Comparison of ENCODE assay signal across 8 cellular contexts in genomic region chr4:54231419-54232150, GRCh38. TPM values are rescaled to one million over a fixed set of nuclear protein-coding genes. Genes with fewer than 3 reads are reported as not detected.
DNase-seq lines count a peak whose midpoint lies in the region; ATAC-seq and TF ChIP-seq lines count a peak whose summit lies in the region.

No MANE protein-coding gene starts in this region.

- no peak for TF ChIP-seq CTCF in chondrocyte (IDR thresholded peaks at IDR 0.05)
- no peak for TF ChIP-seq CTCF in right lobe of liver (IDR thresholded peaks at IDR 0.05)

- peaks cover 0 to 51% (median 16%) of the 10 kb centered on the region in 4 donors for H3K4me1 ChIP-seq in right lobe of liver
- H3K4me1 ChIP-seq in subcutaneous abdominal adipose tissue (ENCODE audit: control insufficient read depth in 5 of 5, insufficient read depth in 5 of 5, low read length in 5 of 5) = peaks cover 1 to 64% (median 61%) of the 10 kb centered on the region in 5 donors

- 10% methylated on average over 2 of the region's 47 CpGs for WGBS in right lobe of liver (ENCODE audit: insufficient coverage, low coverage, low lambda C conversion rate, missing lambda C conversion rate)

- TF ChIP-seq POLR2A in right lobe of liver (IDR thresholded peaks at IDR 0.05) = no peak

- H3K36me3 ChIP-seq in right lobe of liver (no peaks in the 10 kb centered on the region), subcutaneous abdominal adipose tissue (ENCODE audit: control insufficient read depth in 5 of 5, insufficient read depth in 5 of 5, low read length in 5 of 5) (no peaks in the 10 kb centered on the region)

- peak; percentile 3 for DNase-seq in NCI-H345 (lab: John Stamatoyannopoulos, UW)
- no peak for DNase-seq in NCI-H345 treated with DMSO at 0.1 percent for 48 hours (lab: John Stamatoyannopoulos, UW; ENCODE audit: unreplicated experiment)
- DNase-seq in chondrocyte (ENCODE audit: low spot score) = peak; percentile 95
- DNase-seq in right lobe of liver = peak; percentile 42 to 60 (median 50)
- DNase-seq in kidney glomerular epithelial cell (lab: John Stamatoyannopoulos, UW) = no peak

- no peaks in the 10 kb centered on the region for H3K27me3 Mint-ChIP-seq in chondrocyte (ENCODE audit: low read depth)

- H3K27ac Mint-ChIP-seq in chondrocyte (ENCODE audit: unreplicated experiment) = peak overlapping the region; percentile 86

- H3K9ac ChIP-seq in subcutaneous abdominal adipose tissue (ENCODE audit: low read length in 5 of 5) = peak overlapping the region in 2 of 5 donors; percentile 4 to 14

- H3K4me1 Mint-ChIP-seq in chondrocyte (ENCODE audit: low read depth) = peaks cover 67% of the 10 kb centered on the region

- intact Hi-C loops in right lobe of liver (cut with DNase I) = no loop called here

- H3K4me3 ChIP-seq in right lobe of liver = peak overlapping the region; percentile 16 to 60 (median 30)
- peak overlapping the region; percentile 35 to 74 (median 65) for H3K4me3 ChIP-seq in subcutaneous abdominal adipose tissue (ENCODE audit: low read depth in 1 of 5, low read length in 5 of 5)

- H3K36me3 Mint-ChIP-seq in chondrocyte (ENCODE audit: low read depth) = no peaks in the 10 kb centered on the region

- no peaks in the 10 kb centered on the region for H3K9me3 Mint-ChIP-seq in chondrocyte (ENCODE audit: low read depth)

- ATAC-seq in right lobe of liver (no peak), GM19467 (IDR thresholded peaks at IDR 0.05; ENCODE audit: unreplicated experiment) (no peak), GM21786 (IDR thresholded peaks at IDR 0.05; ENCODE audit: unreplicated experiment) (no peak)

- peaks cover 0 to 26% of the 10 kb centered on the region in 2 donors for H3K27me3 ChIP-seq in right lobe of liver
- peaks cover 42 to 61% (median 53%) of the 10 kb centered on the region in 5 donors for H3K27me3 ChIP-seq in subcutaneous abdominal adipose tissue (ENCODE audit: control insufficient read depth in 5 of 5, insufficient read depth in 4 of 5, low read length in 5 of 5)

- H3K9me3 ChIP-seq in right lobe of liver (no peaks in the 10 kb centered on the region), subcutaneous abdominal adipose tissue (ENCODE audit: control insufficient read depth in 5 of 5, low read length in 5 of 5) (no peaks in the 10 kb centered on the region)

- H3K27ac ChIP-seq in right lobe of liver (peak overlapping the region in 2 of 3 donors; percentile 4 to 6), subcutaneous abdominal adipose tissue (ENCODE audit: low read depth, low read length) (peak overlapping the region; percentile 57)

- H3K4me3 Mint-ChIP-seq in chondrocyte (ENCODE audit: unreplicated experiment) = peak overlapping the region; percentile 91

RNA-seq across cellular contexts. Expression of gene PDGFRA, which starts 2.5 kb away (rescaled TPM):
- total RNA-seq in chondrocyte = 62.7 to 112 TPM (median 69.6 TPM) in 3 replicates
- total RNA-seq in right lobe of liver = 10 to 100 TPM in 5 of 6 experiments, 1 to 10 TPM in 1; 7.0 to 32.6 (median 13.6) TPM

Comparison
In these comparisons a context has a peak if more than half of its experiments do, and no peak if none do; other contexts are left out.
1. DNase-seq: peak in NCI-H345 (single experiment), chondrocyte (single experiment) and right lobe of liver (3 of 3); none in NCI-H345 treated with DMSO at 0.1 percent for 48 hours (single experiment) and kidney glomerular epithelial cell (single experiment).